In the genomic region with DNA sequence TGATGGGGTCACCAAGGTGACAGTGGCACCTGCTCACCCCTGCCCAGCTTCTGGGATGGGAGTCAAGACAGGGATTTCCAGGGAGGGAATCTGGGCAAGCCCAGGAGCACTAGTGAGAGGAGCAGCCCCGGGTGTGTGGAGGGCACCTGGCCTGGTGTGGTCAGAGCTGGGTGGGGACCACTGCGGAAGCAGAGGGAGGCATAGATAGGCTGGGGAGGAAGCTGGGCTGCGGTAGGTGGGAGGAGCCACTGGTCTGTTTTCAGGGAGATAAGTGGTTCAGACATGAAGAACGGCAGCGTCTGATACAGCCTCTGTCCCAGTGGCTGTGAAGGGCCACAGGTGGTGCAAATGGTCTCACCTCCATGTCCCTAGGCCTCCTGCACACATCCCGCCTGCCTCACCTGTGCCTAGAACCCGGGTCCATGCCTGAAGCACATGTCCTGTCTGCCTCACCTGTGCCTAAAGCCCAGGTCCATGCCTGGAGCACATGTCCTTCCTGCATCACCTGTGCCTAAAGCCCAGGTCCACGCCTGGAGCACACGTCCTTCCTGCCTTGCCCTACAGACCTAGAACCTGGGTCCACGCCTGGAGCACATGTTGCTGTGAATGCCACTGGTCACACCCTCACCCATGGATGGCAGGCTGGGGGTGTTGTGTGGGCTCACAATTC, we compare ENCODE assay signal across 29 cellular contexts.
"Had no signal": no experiment of that assay in that cellular context is flagged by ENCODE, and none has a peak within 500 bp of the region (broad histone marks: within the 10 kb centered on the region; RNA-seq: fewer than 3 reads in every experiment).

No MANE protein-coding gene starts in this region.

- H3K27ac ChIP-seq: brain microvascular endothelial cell, parathyroid adenoma, right atrium auricular region, suprapubic skin, tibial artery had no signal

- H3K4me3 Mint-ChIP-seq: activated CD4-positive, alpha-beta memory T cell treated with anti-CD3 and anti-CD28 coated beads for 36 hours; activated CD4-positive, alpha-beta T cell treated with anti-CD3 and anti-CD28 coated beads, Interleukin-2, amount 10 ng/mL, durations not matched to agents 24 days and 14 days; activated T-cell treated with anti-CD3 and anti-CD28 coated beads, Interleukin-2, amount 50 U/mL, for 4 hours; activated T-helper 17 cell treated with anti-CD3 and anti-CD28 coated beads, Interleukin-2, amount 50 U/mL, for 72 hours; effector memory CD8-positive, alpha-beta T cell; immature natural killer cell; mesothelial cell of epicardium; naive B cell had no signal

- H3K27me3 Mint-ChIP-seq: activated CD4-positive, alpha-beta memory T cell treated with anti-CD3 and anti-CD28 coated beads for 36 hours; activated CD4-positive, alpha-beta T cell treated with anti-CD3 and anti-CD28 coated beads, Interleukin-2, amount 10 ng/mL, durations not matched to agents 24 days and 14 days had no signal

- H3K27me3 ChIP-seq: brain microvascular endothelial cell, right atrium auricular region had no signal

- DNase-seq: activated CD4-positive, alpha-beta memory T cell treated with anti-CD3 and anti-CD28 coated beads for 36 hours; activated CD4-positive, alpha-beta T cell treated with anti-CD3 and anti-CD28 coated beads, Interleukin-2, amount 10 ng/mL, durations not matched to agents 24 days and 14 days; activated CD4-positive, CD25-positive, alpha-beta regulatory T cell treated with anti-CD3 and anti-CD28 coated beads, Interleukin-2, amount 50 U/mL, for 72 hours; activated gamma-delta T cell treated with Interleukin-2 at 50 U/mL for 16 hours; activated naive CD4-positive, alpha-beta T cell treated with anti-CD3 and anti-CD28 coated beads, Interleukin-2, amount 50 U/mL, for 16 hours; activated T-cell treated with anti-CD3 and anti-CD28 coated beads, Interleukin-2, amount 50 U/mL, for 4 hours; amniotic stem cell; brain microvascular endothelial cell; cortex of kidney; effector memory CD8-positive, alpha-beta T cell; foreskin fibroblast; head of caudate nucleus; hypothalamus; immature natural killer cell; kidney; left colon; naive B cell; occipital lobe; stimulated activated CD4-positive, alpha-beta T cell treated with anti-CD3 and anti-CD28 coated beads, Interleukin-15, amount 100 ng/mL, for 24 hours; stimulated activated CD4-positive, alpha-beta T cell treated with anti-CD3 and anti-CD28 coated beads, Interleukin-2, amount 100 ng/mL, for 24 hours; stimulated activated naive CD4-positive, alpha-beta T cell; tibial artery had no signal

- H3K27ac Mint-ChIP-seq: activated CD4-positive, alpha-beta memory T cell treated with anti-CD3 and anti-CD28 coated beads for 36 hours; activated CD4-positive, alpha-beta T cell treated with anti-CD3 and anti-CD28 coated beads, Interleukin-2, amount 10 ng/mL, durations not matched to agents 24 days and 14 days; activated T-helper 17 cell treated with anti-CD3 and anti-CD28 coated beads, Interleukin-2, amount 50 U/mL, for 72 hours; effector memory CD8-positive, alpha-beta T cell; immature natural killer cell; mesothelial cell of epicardium had no signal

- H3K36me3 ChIP-seq: brain microvascular endothelial cell, right atrium auricular region, suprapubic skin, tibial artery had no signal

- H3K9ac ChIP-seq: parathyroid adenoma had no signal

- FAIRE-seq: astrocyte, kidney had no signal

- H3K4me1 ChIP-seq: parathyroid adenoma, right atrium auricular region, suprapubic skin, tibial artery had no signal

- H2AFZ ChIP-seq: parathyroid adenoma had no signal

- H3K4me1 Mint-ChIP-seq: activated T-helper 17 cell treated with anti-CD3 and anti-CD28 coated beads, Interleukin-2, amount 50 U/mL, for 72 hours; immature natural killer cell; mesothelial cell of epicardium; naive B cell had no signal

- H3K4me2 ChIP-seq: smooth muscle cell had no signal

- H3K9me3 ChIP-seq: right atrium auricular region, tibial artery had no signal

- H3K36me3 Mint-ChIP-seq: activated CD4-positive, alpha-beta memory T cell treated with anti-CD3 and anti-CD28 coated beads for 36 hours; immature natural killer cell; mesothelial cell of epicardium had no signal

- H3K4me3 ChIP-seq: right atrium auricular region, smooth muscle cell, suprapubic skin, tibial artery had no signal

- H3K79me2 ChIP-seq: parathyroid adenoma had no signal

- ATAC-seq: activated T-cell treated with anti-CD3 and anti-CD28 coated beads, Interleukin-2, amount 50 U/mL, for 4 hours; activated T-helper 17 cell treated with anti-CD3 and anti-CD28 coated beads, Interleukin-2, amount 50 U/mL, for 72 hours; effector memory CD8-positive, alpha-beta T cell; left colon had no signal

- H3K9me3 Mint-ChIP-seq: activated T-helper 17 cell treated with anti-CD3 and anti-CD28 coated beads, Interleukin-2, amount 50 U/mL, for 72 hours; immature natural killer cell had no signal
